In the genomic region with DNA sequence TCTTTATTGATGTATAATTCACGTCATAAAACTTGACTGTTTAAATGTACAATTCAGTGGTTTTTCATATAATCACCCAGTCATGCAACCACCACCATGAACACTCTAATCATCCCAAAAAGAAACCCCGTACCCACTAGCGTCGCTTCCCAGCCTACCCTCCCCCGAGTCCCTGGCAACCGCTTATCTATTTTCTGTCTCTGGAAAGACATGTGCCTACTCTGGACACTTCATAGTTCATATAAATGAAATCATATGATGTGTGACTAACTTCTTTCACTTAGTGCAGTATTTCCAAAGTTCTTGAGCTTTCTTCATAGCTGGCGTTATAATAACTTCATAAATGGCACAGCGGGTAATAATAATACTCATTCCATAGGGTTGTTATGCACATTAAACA, we compare ENCODE assay signal across 30 cellular contexts.
"Had no signal": no experiment of that assay in that cellular context is flagged by ENCODE, and none has a peak within 500 bp of the region (broad histone marks: within the 10 kb centered on the region; RNA-seq: fewer than 3 reads in every experiment).

No MANE protein-coding gene starts in this region.

- H3K4me3 Mint-ChIP-seq: activated CD4-positive, alpha-beta memory T cell treated with anti-CD3 and anti-CD28 coated beads for 36 hours; activated CD4-positive, alpha-beta T cell treated with anti-CD3 and anti-CD28 coated beads for 36 hours; activated CD4-positive, alpha-beta T cell treated with anti-CD3 and anti-CD28 coated beads, Interleukin-2, amount 10 ng/mL, durations not matched to agents 24 days and 14 days; activated CD8-positive, alpha-beta memory T cell treated with anti-CD3 and anti-CD28 coated beads, Interleukin-2, amount 10 ng/mL, durations not matched to agents 7 days and 5 days; activated CD8-positive, alpha-beta T cell treated with anti-CD3 and anti-CD28 coated beads, Interleukin-2, amount 10 ng/mL, durations not matched to agents 7 days and 5 days; activated naive CD4-positive, alpha-beta T cell treated with anti-CD3 and anti-CD28 coated beads for 36 hours; activated naive CD4-positive, alpha-beta T cell treated with anti-CD3 and anti-CD28 coated beads, Interleukin-2, amount 50 U/mL, for 24 hours; activated naive CD8-positive, alpha-beta T cell treated with anti-CD3 and anti-CD28 coated beads for 36 hours; activated naive CD8-positive, alpha-beta T cell treated with anti-CD3 and anti-CD28 coated beads, Interleukin-2, amount 50 U/mL, for 24 hours; activated T-helper 1 cell treated with anti-CD3 and anti-CD28 coated beads, Interleukin-12 subunit alpha, Interleukin-12 subunit beta, Interleukin-2, Interleukin-4 antibody, amounts not matched to agents 30 ng/mL and 10 ng/mL and 1 ng/mL, durations not matched to agents 14 hours and 24 hours and 36 hours; effector memory CD8-positive, alpha-beta T cell had no signal

- H3K27ac ChIP-seq: adrenal gland, body of pancreas, epithelial cell of prostate, esophagus squamous epithelium, gastroesophageal sphincter had no signal

- H3K36me3 Mint-ChIP-seq: activated CD4-positive, alpha-beta memory T cell treated with anti-CD3 and anti-CD28 coated beads for 36 hours; activated CD8-positive, alpha-beta memory T cell treated with anti-CD3 and anti-CD28 coated beads, Interleukin-2, amount 10 ng/mL, durations not matched to agents 7 days and 5 days; activated naive CD8-positive, alpha-beta T cell treated with anti-CD3 and anti-CD28 coated beads for 36 hours had no signal

- DNase-seq: activated CD4-positive, alpha-beta memory T cell treated with anti-CD3 and anti-CD28 coated beads for 36 hours; activated CD4-positive, alpha-beta T cell treated with anti-CD3 and anti-CD28 coated beads for 36 hours; activated CD4-positive, alpha-beta T cell treated with anti-CD3 and anti-CD28 coated beads, Interleukin-2, amount 10 ng/mL, durations not matched to agents 24 days and 14 days; activated CD4-positive, CD25-positive, alpha-beta regulatory T cell; activated CD4-positive, CD25-positive, alpha-beta regulatory T cell treated with anti-CD3 and anti-CD28 coated beads, Interleukin-2, amount 50 U/mL, for 72 hours; activated CD8-positive, alpha-beta memory T cell treated with anti-CD3 and anti-CD28 coated beads, Interleukin-2, amount 10 ng/mL, durations not matched to agents 7 days and 5 days; activated CD8-positive, alpha-beta memory T cell treated with anti-CD3 and anti-CD28 coated beads, Interleukin-2, amount 50 U/mL, for 4 hours; activated CD8-positive, alpha-beta T cell treated with anti-CD3 and anti-CD28 coated beads, Interleukin-2, amount 10 ng/mL, durations not matched to agents 7 days and 5 days; activated effector memory CD4-positive, alpha-beta T cell treated with anti-CD3 and anti-CD28 coated beads, Interleukin-2, amount 50 U/mL, for 16 hours; activated naive CD4-positive, alpha-beta T cell treated with anti-CD3 and anti-CD28 coated beads for 36 hours; activated naive CD8-positive, alpha-beta T cell treated with anti-CD3 and anti-CD28 coated beads for 36 hours; activated naive CD8-positive, alpha-beta T cell treated with anti-CD3 and anti-CD28 coated beads, Interleukin-2, amount 50 U/mL, for 24 hours; activated T-cell treated with anti-CD3 and anti-CD28 coated beads, Interleukin-2, amount 50 U/mL, for 1 hour; activated T-cell treated with anti-CD3 and anti-CD28 coated beads, Interleukin-2, amount 50 U/mL, for 48 hours; adrenal gland; amygdala; aorta; body of pancreas; caudate nucleus; cortex of kidney; effector CD4-positive, alpha-beta T cell; effector memory CD8-positive, alpha-beta T cell; esophagus squamous epithelium; foreskin melanocyte; T-helper 2 cell had no signal

- H3K36me3 ChIP-seq: adrenal gland, esophagus squamous epithelium, gastroesophageal sphincter had no signal

- H3K4me3 ChIP-seq: adrenal gland, body of pancreas, esophagus squamous epithelium, gastroesophageal sphincter had no signal

- H3K9me3 Mint-ChIP-seq: activated CD4-positive, alpha-beta memory T cell treated with anti-CD3 and anti-CD28 coated beads for 36 hours; activated naive CD4-positive, alpha-beta T cell treated with anti-CD3 and anti-CD28 coated beads for 36 hours; activated naive CD4-positive, alpha-beta T cell treated with anti-CD3 and anti-CD28 coated beads, Interleukin-2, amount 50 U/mL, for 24 hours; activated naive CD8-positive, alpha-beta T cell treated with anti-CD3 and anti-CD28 coated beads for 36 hours; activated naive CD8-positive, alpha-beta T cell treated with anti-CD3 and anti-CD28 coated beads, Interleukin-2, amount 50 U/mL, for 24 hours; activated T-helper 1 cell treated with anti-CD3 and anti-CD28 coated beads, Interleukin-12 subunit alpha, Interleukin-12 subunit beta, Interleukin-2, Interleukin-4 antibody, amounts not matched to agents 30 ng/mL and 10 ng/mL and 1 ng/mL, durations not matched to agents 14 hours and 24 hours and 36 hours had no signal

- H3K27ac Mint-ChIP-seq: activated CD4-positive, alpha-beta memory T cell treated with anti-CD3 and anti-CD28 coated beads for 36 hours; activated CD4-positive, alpha-beta T cell treated with anti-CD3 and anti-CD28 coated beads for 36 hours; activated CD4-positive, alpha-beta T cell treated with anti-CD3 and anti-CD28 coated beads, Interleukin-2, amount 10 ng/mL, durations not matched to agents 24 days and 14 days; activated CD8-positive, alpha-beta memory T cell treated with anti-CD3 and anti-CD28 coated beads, Interleukin-2, amount 10 ng/mL, durations not matched to agents 7 days and 5 days; activated CD8-positive, alpha-beta T cell treated with anti-CD3 and anti-CD28 coated beads, Interleukin-2, amount 10 ng/mL, durations not matched to agents 7 days and 5 days; activated naive CD4-positive, alpha-beta T cell treated with anti-CD3 and anti-CD28 coated beads for 36 hours; activated naive CD4-positive, alpha-beta T cell treated with anti-CD3 and anti-CD28 coated beads, Interleukin-2, amount 50 U/mL, for 24 hours; activated naive CD8-positive, alpha-beta T cell treated with anti-CD3 and anti-CD28 coated beads for 36 hours; activated naive CD8-positive, alpha-beta T cell treated with anti-CD3 and anti-CD28 coated beads, Interleukin-2, amount 50 U/mL, for 24 hours; activated T-helper 1 cell treated with anti-CD3 and anti-CD28 coated beads, Interleukin-12 subunit alpha, Interleukin-12 subunit beta, Interleukin-2, Interleukin-4 antibody, amounts not matched to agents 30 ng/mL and 10 ng/mL and 1 ng/mL, durations not matched to agents 14 hours and 24 hours and 36 hours; activated T-helper 2 cell treated with anti-CD3 and anti-CD28 coated beads, Interferon-gamma antibody, Interleukin-2, Interleukin-4, amounts not matched to agents 10 μg/mL and 5 μg/mL and 100 μg/mL, durations not matched to agents 14 hours and 24 hours and 36 hours; effector memory CD8-positive, alpha-beta T cell had no signal

- ATAC-seq: activated CD4-positive, alpha-beta T cell treated with anti-CD3 and anti-CD28 coated beads for 36 hours; activated CD8-positive, alpha-beta memory T cell treated with anti-CD3 and anti-CD28 coated beads, Interleukin-2, amount 10 ng/mL, durations not matched to agents 7 days and 5 days; activated CD8-positive, alpha-beta T cell treated with anti-CD3 and anti-CD28 coated beads, Interleukin-2, amount 10 ng/mL, durations not matched to agents 7 days and 5 days; activated naive CD8-positive, alpha-beta T cell treated with anti-CD3 and anti-CD28 coated beads, Interleukin-2, amount 50 U/mL, for 24 hours; body of pancreas; effector memory CD8-positive, alpha-beta T cell; gastroesophageal sphincter had no signal

- H3K4me1 Mint-ChIP-seq: activated CD4-positive, alpha-beta T cell treated with anti-CD3 and anti-CD28 coated beads for 36 hours; activated naive CD4-positive, alpha-beta T cell treated with anti-CD3 and anti-CD28 coated beads, Interleukin-2, amount 50 U/mL, for 24 hours; activated naive CD8-positive, alpha-beta T cell treated with anti-CD3 and anti-CD28 coated beads for 36 hours; activated naive CD8-positive, alpha-beta T cell treated with anti-CD3 and anti-CD28 coated beads, Interleukin-2, amount 50 U/mL, for 24 hours had no signal

- H3K4me1 ChIP-seq: adrenal gland, body of pancreas, gastroesophageal sphincter had no signal

- H3K9me3 ChIP-seq: adrenal gland, body of pancreas, esophagus squamous epithelium had no signal

- H3K27me3 ChIP-seq: adrenal gland, body of pancreas, esophagus squamous epithelium, gastroesophageal sphincter had no signal
